ENCODE assay signal across 9 cellular contexts in genomic region chr10:21171197-21171935, GRCh38.
DNase-seq lines count a peak whose midpoint lies in the region; ATAC-seq and TF ChIP-seq lines count a peak whose summit lies in the region.
"Had no signal": no experiment of that assay in that cellular context is flagged by ENCODE, and none has a peak within 500 bp of the region (broad histone marks: within the 10 kb centered on the region; RNA-seq: fewer than 3 reads in every experiment).

No MANE protein-coding gene starts in this region.

- H3K9ac ChIP-seq in liver (ENCODE audit: low read depth in 1 of 2, low read length in 2 of 2) = no peak overlapping the region

- no peaks in the 10 kb centered on the region for H3K9me3 ChIP-seq in liver (ENCODE audit: control insufficient read depth in 4 of 4, low read length in 3 of 4)
- no peaks in the 10 kb centered on the region for H3K9me3 ChIP-seq in right lobe of liver

- intact Hi-C loops in right lobe of liver (cut with DNase I) = no loop called here

- TF ChIP-seq RAD21 in liver (IDR thresholded peaks at IDR 0.05) = no peak

- whole genome bisulfite sequencing in liver = 90% methylated on average over 14 of the region's 14 CpGs
- WGBS in right lobe of liver (ENCODE audit: insufficient coverage, low coverage, low lambda C conversion rate, missing lambda C conversion rate) = 92% methylated on average over 5 of the region's 14 CpGs

- TF ChIP-seq CTCF in liver (IDR thresholded peaks at IDR 0.05; ENCODE audit: low read depth, low read length, missing input control) = peak; percentile 14
- TF ChIP-seq CTCF in right lobe of liver (IDR thresholded peaks at IDR 0.05) = no peak
- peak; percentile 33 for TF ChIP-seq CTCF in VCaP (conservative IDR thresholded peaks at IDR 0.05)
- TF ChIP-seq CTCF in foreskin keratinocyte (conservative IDR thresholded peaks at IDR 0.05) = peak; percentile 41

- peaks cover 0 to 4% (median 0%) of the 10 kb centered on the region in 4 donors for H3K27me3 ChIP-seq in liver (ENCODE audit: control insufficient read depth in 4 of 4, insufficient read depth in 4 of 4, low read length in 3 of 4)
- no peaks in the 10 kb centered on the region for H3K27me3 ChIP-seq in right lobe of liver
- H3K27me3 ChIP-seq in foreskin keratinocyte = peaks cover 12% of the 10 kb centered on the region

- H3K27ac ChIP-seq in liver (ENCODE audit: low read depth in 1 of 2, low read length in 2 of 2) (no peak overlapping the region), right lobe of liver (no peak overlapping the region), VCaP (peak overlapping the region; percentile 86; the same call in 1 of the 2 replicates), foreskin keratinocyte (no peak overlapping the region)

- H3K4me1 ChIP-seq in liver (ENCODE audit: control insufficient read depth in 4 of 4, insufficient read depth in 4 of 4, low read length in 3 of 4) (peaks cover 7 to 28% (median 15%) of the 10 kb centered on the region in 4 donors), right lobe of liver (peaks cover 0 to 16% (median 0%) of the 10 kb centered on the region in 4 donors), foreskin keratinocyte (no peaks in the 10 kb centered on the region)

- DNase-seq in right lobe of liver (no peak), foreskin keratinocyte (no peak), NCI-H510A treated with DMSO at 0.1 percent for 48 hours (lab: John Stamatoyannopoulos, UW) (no peak), DMS153 treated with DMSO at 0.1 percent for 48 hours (lab: John Stamatoyannopoulos, UW; ENCODE audit: unreplicated experiment) (no peak), HPDE6-E6E7 (ENCODE audit: extremely low spot score) (no peak), cortex of kidney (lab: John Stamatoyannopoulos, UW) (no peak)
- DNase-seq: IMR-90 had no signal

- no peaks in the 10 kb centered on the region for H3K36me3 ChIP-seq in liver (ENCODE audit: control insufficient read depth in 4 of 4, insufficient read depth in 3 of 4, low read depth in 1 of 4, low read length in 3 of 4)
- no peaks in the 10 kb centered on the region for H3K36me3 ChIP-seq in right lobe of liver

- no peak overlapping the region for H3K4me3 ChIP-seq in liver (ENCODE audit: low read depth in 1 of 3, low read length in 3 of 3)
- H3K4me3 ChIP-seq in right lobe of liver = no peak overlapping the region

- no peak for TF ChIP-seq POLR2A in right lobe of liver (IDR thresholded peaks at IDR 0.05)

- ATAC-seq in right lobe of liver (no peak), foreskin keratinocyte (no peak)

TF ChIP-seq in liver, 16 proteins besides CTCF, POLR2A, EP300 and RAD21:
- TF ChIP-seq GABPA (IDR thresholded peaks at IDR 0.05 in 1 of 2, conservative IDR thresholded peaks at IDR 0.05 in 1 of 2) (no peak), FOXA1 (IDR thresholded peaks at IDR 0.05) (no peak), NR2F2 (IDR thresholded peaks at IDR 0.05) (no peak), ATF3 (IDR thresholded peaks at IDR 0.05) (no peak), RXRA (IDR thresholded peaks at IDR 0.05) (no peak)
- TF ChIP-seq, protein P1, sequence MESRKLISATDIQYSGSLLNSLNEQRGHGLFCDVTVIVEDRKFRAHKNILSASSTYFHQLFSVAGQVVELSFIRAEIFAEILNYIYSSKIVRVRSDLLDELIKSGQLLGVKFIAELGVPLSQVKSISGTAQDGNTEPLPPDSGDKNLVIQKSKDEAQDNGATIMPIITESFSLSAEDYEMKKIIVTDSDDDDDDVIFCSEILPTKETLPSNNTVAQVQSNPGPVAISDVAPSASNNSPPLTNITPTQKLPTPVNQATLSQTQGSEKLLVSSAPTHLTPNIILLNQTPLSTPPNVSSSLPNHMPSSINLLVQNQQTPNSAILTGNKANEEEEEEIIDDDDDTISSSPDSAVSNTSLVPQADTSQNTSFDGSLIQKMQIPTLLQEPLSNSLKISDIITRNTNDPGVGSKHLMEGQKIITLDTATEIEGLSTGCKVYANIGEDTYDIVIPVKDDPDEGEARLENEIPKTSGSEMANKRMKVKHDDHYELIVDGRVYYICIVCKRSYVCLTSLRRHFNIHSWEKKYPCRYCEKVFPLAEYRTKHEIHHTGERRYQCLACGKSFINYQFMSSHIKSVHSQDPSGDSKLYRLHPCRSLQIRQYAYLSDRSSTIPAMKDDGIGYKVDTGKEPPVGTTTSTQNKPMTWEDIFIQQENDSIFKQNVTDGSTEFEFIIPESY (IDR thresholded peaks at IDR 0.05) = no peak

Comparison
In these comparisons a context has a peak if more than half of its experiments do, and no peak if none do; other contexts are left out.
1. CTCF ChIP-seq: peak in liver (single experiment), VCaP (single experiment) and foreskin keratinocyte (single experiment); none in right lobe of liver (0 of 4).